Comparison of ENCODE assay signal across 11 cellular contexts in the genomic region with DNA sequence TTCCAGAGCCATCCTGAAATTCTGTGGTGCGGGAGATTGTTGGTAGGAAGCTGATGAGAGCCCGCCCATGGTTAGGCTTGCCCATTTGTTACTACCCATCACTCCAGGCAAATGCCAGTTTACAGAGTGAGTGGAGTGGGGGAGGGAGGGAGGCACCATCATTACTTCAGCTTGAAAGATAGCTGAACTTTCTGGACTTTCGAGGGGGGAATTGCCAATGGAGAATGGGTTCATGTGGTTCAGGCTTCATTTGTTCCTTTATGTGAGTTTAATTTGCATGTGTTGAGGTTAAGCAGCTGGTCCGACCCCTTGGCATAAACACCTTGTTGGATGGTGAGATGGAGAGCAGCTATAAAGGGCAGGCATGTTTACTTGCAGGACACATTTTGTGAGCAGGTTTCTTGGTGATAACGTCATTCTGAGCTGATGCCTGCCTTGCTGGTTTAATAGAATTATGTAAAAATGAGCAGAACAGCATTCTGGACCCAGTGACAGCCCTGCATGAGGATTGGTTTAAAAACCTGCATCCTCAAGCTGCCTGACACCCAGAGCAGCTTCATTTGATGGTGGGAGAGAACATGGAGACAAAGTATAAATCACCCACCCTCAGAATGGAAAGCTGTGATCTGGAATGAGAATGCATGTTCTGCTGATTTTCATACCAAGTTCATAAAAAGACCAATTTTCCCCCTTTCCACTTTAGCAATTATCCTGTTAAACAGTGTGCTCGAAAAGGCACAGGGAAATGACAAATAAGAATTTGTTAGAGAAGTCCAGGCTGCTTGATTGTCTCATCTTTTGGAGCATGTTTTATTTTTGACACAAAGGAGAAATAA.
DNase-seq lines count a peak whose midpoint lies in the region; ATAC-seq and TF ChIP-seq lines count a peak whose summit lies in the region.
"Had no signal": no experiment of that assay in that cellular context is flagged by ENCODE, and none has a peak within 500 bp of the region (broad histone marks: within the 10 kb centered on the region; RNA-seq: fewer than 3 reads in every experiment).

No MANE protein-coding gene starts in this region.

- peak overlapping the region; percentile 62 to 92 (median 76) for H3K4me2 ChIP-seq in BLaER1 treated with 17β-estradiol and CSF1 and Interleukin-3, amounts not matched to agents 10 nM and 100 nM
- peak overlapping the region; percentile 73 for H3K4me2 ChIP-seq in osteoblast (ENCODE audit: insufficient read depth, low read length)

- H3K36me3 ChIP-seq in BLaER1 treated with 17β-estradiol and CSF1 and Interleukin-3, amounts not matched to agents 10 nM and 100 nM, result peaks cover 9 to 23% (median 18%) of the 10 kb centered on the region in 11 experiments; a peak in 21 of 22 replicates
- no peaks in the 10 kb centered on the region for H3K36me3 ChIP-seq in osteoblast (ENCODE audit: insufficient read depth, low read length)

- H3K9ac ChIP-seq in BLaER1 treated with 17β-estradiol and CSF1 and Interleukin-3, amounts not matched to agents 10 nM and 100 nM, result peak overlapping the region in 2 of 11 experiments; percentile 52 to 59; a peak in 2 of 22 replicates

- H3K27me3 ChIP-seq in BLaER1 treated with 17β-estradiol and CSF1 and Interleukin-3, amounts not matched to agents 10 nM and 100 nM, result no peaks in the 10 kb centered on the region
- no peaks in the 10 kb centered on the region for H3K27me3 ChIP-seq in dorsolateral prefrontal cortex
- H3K27me3 ChIP-seq in osteoblast (ENCODE audit: insufficient read depth, low read length), result no peaks in the 10 kb centered on the region

- DNase-seq in NAMALWA (ENCODE audit: low spot score) (peak; percentile 47), dorsolateral prefrontal cortex (no peak), osteoblast (ENCODE audit: insufficient read length, low spot score, missing footprints) (no peak), SW 1271 (lab: John Stamatoyannopoulos, UW) (no peak), head of caudate nucleus (no peak)
- DNase-seq: CD4-positive, alpha-beta memory T cell; MV-4-11; stimulated activated naive CD4-positive, alpha-beta T cell had no signal

- ATAC-seq in HG03469 (IDR thresholded peaks at IDR 0.05; ENCODE audit: unreplicated experiment) (no peak), GM21786 (IDR thresholded peaks at IDR 0.05; ENCODE audit: unreplicated experiment) (no peak)

- TF ChIP-seq CTCF in dorsolateral prefrontal cortex (IDR thresholded peaks at IDR 0.05 in 54 of 56, conservative IDR thresholded peaks at IDR 0.05 in 2 of 56; ENCODE audit: low read depth in 1 of 56, partially characterized antibody in 56 of 56) (no peak), osteoblast (IDR thresholded peaks at IDR 0.05; ENCODE audit: extremely low read depth, low read depth, low read length) (no peak)

- intact Hi-C loops in dorsolateral prefrontal cortex (cut with DNase I) (no loop called here), head of caudate nucleus (cut with DNase I) (no loop called here)

- peaks cover 99% of the 10 kb centered on the region for H3K79me2 ChIP-seq in osteoblast (ENCODE audit: insufficient read depth, low read length)

- H3K4me3 ChIP-seq in BLaER1 treated with 17β-estradiol and CSF1 and Interleukin-3, amounts not matched to agents 10 nM and 100 nM, result no peak overlapping the region
- H3K4me3 ChIP-seq in dorsolateral prefrontal cortex, result peak overlapping the region in 57 of 59 donors; percentile 22 to 67 (median 50)
- H3K4me3 ChIP-seq in osteoblast (ENCODE audit: insufficient read depth, low read length), result peak overlapping the region; percentile 41

- peaks cover 19 to 29% (median 23%) of the 10 kb centered on the region in 11 experiments for H3K9me3 ChIP-seq in BLaER1 treated with 17β-estradiol and CSF1 and Interleukin-3, amounts not matched to agents 10 nM and 100 nM (replicated peaks in 1 of 11)
- H3K9me3 ChIP-seq in osteoblast (ENCODE audit: low read depth, low read length), result no peaks in the 10 kb centered on the region

- peaks cover 72 to 92% (median 86%) of the 10 kb centered on the region in 11 experiments for H4K20me1 ChIP-seq in BLaER1 treated with 17β-estradiol and CSF1 and Interleukin-3, amounts not matched to agents 10 nM and 100 nM
- peaks cover 73% of the 10 kb centered on the region for H4K20me1 ChIP-seq in osteoblast (ENCODE audit: insufficient read depth, low read length)

- peak overlapping the region in 7 of 11 experiments; percentile 52 to 71 (median 64); a peak in 11 of 22 replicates for H3K27ac ChIP-seq in BLaER1 treated with 17β-estradiol and CSF1 and Interleukin-3, amounts not matched to agents 10 nM and 100 nM
- H3K27ac ChIP-seq in dorsolateral prefrontal cortex (peak overlapping the region in 57 of 59 donors; percentile 41 to 96 (median 82)), osteoblast (ENCODE audit: low read depth, low read length) (peak overlapping the region; percentile 66)

- H2AFZ ChIP-seq in osteoblast (ENCODE audit: low read length), result no peak overlapping the region

- H3K4me1 ChIP-seq in BLaER1 treated with 17β-estradiol and CSF1 and Interleukin-3, amounts not matched to agents 10 nM and 100 nM, result peaks cover 43 to 68% (median 55%) of the 10 kb centered on the region in 10 experiments
- peaks cover 43% of the 10 kb centered on the region for H3K4me1 ChIP-seq in osteoblast (ENCODE audit: insufficient read depth, low read length)

Comparison
In these comparisons a context has a peak if more than half of its experiments do, and no peak if none do; other contexts are left out.
1. H3K4me3 ChIP-seq: peak in dorsolateral prefrontal cortex (57 of 59) and osteoblast (single experiment); none in BLaER1 treated with 17β-estradiol and CSF1 and Interleukin-3, amounts not matched to agents 10 nM and 100 nM (0 of 10).
2. Peak in every context shown above with its lines, with median percentiles within 50 percentile points of each other: H3K27ac ChIP-seq.